ENCODE assay signal across 29 cellular contexts in genomic region chr4:173852775-173853174, GRCh38.
"Had no signal": no experiment of that assay in that cellular context is flagged by ENCODE, and none has a peak within 500 bp of the region (broad histone marks: within the 10 kb centered on the region; RNA-seq: fewer than 3 reads in every experiment).

No MANE protein-coding gene starts in this region.

- H3K27ac ChIP-seq: WERI-Rb-1 had no signal

- DNase-seq: activated CD4-positive, alpha-beta memory T cell treated with anti-CD3 and anti-CD28 coated beads, Interleukin-2, amount 10 ng/mL, durations not matched to agents 7 days and 5 days; activated CD4-positive, alpha-beta T cell treated with anti-CD3 and anti-CD28 coated beads for 1 hour; activated CD4-positive, alpha-beta T cell treated with anti-CD3 and anti-CD28 coated beads for 48 hours; activated CD4-positive, CD25-positive, alpha-beta regulatory T cell; activated CD8-positive, alpha-beta memory T cell treated with anti-CD3 and anti-CD28 coated beads for 24 hours; activated CD8-positive, alpha-beta memory T cell treated with anti-CD3 and anti-CD28 coated beads, Interleukin-2, amount 10 ng/mL, durations not matched to agents 7 days and 5 days; activated CD8-positive, alpha-beta memory T cell treated with anti-CD3 and anti-CD28 coated beads, Interleukin-2, amount 50 U/mL, for 48 hours; activated effector memory CD4-positive, alpha-beta T cell treated with Interleukin-2 at 50 U/mL for 16 hours; activated naive CD4-positive, alpha-beta T cell treated with anti-CD3 and anti-CD28 coated beads, Interleukin-2, amount 10 ng/mL, durations not matched to agents 7 days and 5 days; activated naive CD8-positive, alpha-beta T cell treated with anti-CD3 and anti-CD28 coated beads, Interleukin-2, amount 50 U/mL, for 24 hours; activated T-cell treated with anti-CD3 and anti-CD28 coated beads, Interleukin-2, amount 50 U/mL, for 48 hours; anterior cingulate cortex; caudate nucleus; cerebellar nuclear complex; NCI-H1105 treated with DMSO at 0.1 percent for 48 hours; NCI-H1436; NCI-H187; NCI-H2029 treated with DMSO at 0.1 percent for 48 hours; NCI-H2107; NCI-H226; NCI-H446 treated with DMSO at 0.1 percent for 48 hours; NCI-H524; NCI-H69; Right ventricle myocardium superior; SW 1271; T-helper 1 cell; T-helper 2 cell; T-helper 9 cell; WERI-Rb-1 had no signal

- H3K36me3 ChIP-seq: WERI-Rb-1 had no signal

- ATAC-seq: activated CD8-positive, alpha-beta memory T cell treated with anti-CD3 and anti-CD28 coated beads, Interleukin-2, amount 10 ng/mL, durations not matched to agents 7 days and 5 days; activated naive CD8-positive, alpha-beta T cell treated with anti-CD3 and anti-CD28 coated beads, Interleukin-2, amount 50 U/mL, for 24 hours had no signal
